20 cellular contexts compared by ENCODE assay signal in genomic region chr9:5184776-5185175, GRCh38. TPM values are rescaled to one million over a fixed set of nuclear protein-coding genes. Genes with fewer than 3 reads are reported as not detected.
DNase-seq lines count a peak whose midpoint lies in the region; ATAC-seq and TF ChIP-seq lines count a peak whose summit lies in the region.
"Had no signal": no experiment of that assay in that cellular context is flagged by ENCODE, and none has a peak within 500 bp of the region (broad histone marks: within the 10 kb centered on the region; RNA-seq: fewer than 3 reads in every experiment).

No MANE protein-coding gene starts in this region.

- H2AFZ ChIP-seq in GM23338: peak overlapping the region; percentile 73; the same call in 1 of the 2 replicates
- peak overlapping the region; percentile 59; the same call in 1 of the 2 replicates for H2AFZ ChIP-seq in OCI-LY1 (ENCODE audit: low read length)

- no peaks in the 10 kb centered on the region for H3K36me3 ChIP-seq in GM23338 (ENCODE audit: insufficient read depth)
- H3K36me3 ChIP-seq in OCI-LY1 (ENCODE audit: insufficient read depth, low read length): no peaks in the 10 kb centered on the region

- peaks cover 8% of the 10 kb centered on the region for H3K9me3 ChIP-seq in OCI-LY1 (ENCODE audit: low read length)
- H3K9me3 ChIP-seq: Caco-2 had no signal

- peak overlapping the region; percentile 6; the same call in 1 of the 2 replicates for H3K9ac ChIP-seq in OCI-LY1 (ENCODE audit: low read length)

- H3K9me3 Mint-ChIP-seq in GM23338: peaks cover 10% of the 10 kb centered on the region

- H3K4me3 ChIP-seq in GM23338 (no peak overlapping the region), OCI-LY1 (ENCODE audit: low read depth, low read length, poor library complexity, severe bottlenecking) (peak overlapping the region; percentile 26)

- H3K4me1 ChIP-seq in GM23338 (ENCODE audit: insufficient read depth): no peaks in the 10 kb centered on the region
- peaks cover 43% of the 10 kb centered on the region for H3K4me1 ChIP-seq in OCI-LY1 (ENCODE audit: insufficient read depth, low read length, severe bottlenecking)
- H3K4me1 ChIP-seq: Caco-2 had no signal

- H3K4me2 ChIP-seq in GM23338 (no peak overlapping the region), OCI-LY1 (ENCODE audit: low read length) (peak overlapping the region; percentile 50)

- H3F3A ChIP-seq in GM23338 (replicated peaks; ENCODE audit: low read depth) (no peaks in the 10 kb centered on the region), OCI-LY1 (ENCODE audit: insufficient read depth, low read length) (peaks cover 5% of the 10 kb centered on the region)

- TF ChIP-seq CTCF in GM23338 (conservative IDR thresholded peaks at IDR 0.05; ENCODE audit: low read depth in 2 of 2) (no peak), OCI-LY1 (IDR thresholded peaks at IDR 0.05; ENCODE audit: low read length) (no peak), VCaP (conservative IDR thresholded peaks at IDR 0.05) (no peak)

- no peak overlapping the region for H3K27ac ChIP-seq in GM23338 (ENCODE audit: low read depth)
- peak overlapping the region; percentile 89 for H3K27ac ChIP-seq in OCI-LY1 (ENCODE audit: low read depth, low read length, poor library complexity, severe bottlenecking)
- peak overlapping the region; percentile 81 for H3K27ac ChIP-seq in VCaP

- H3K9me2 ChIP-seq in GM23338 (ENCODE audit: insufficient read depth) (no peaks in the 10 kb centered on the region), OCI-LY1 (ENCODE audit: low read depth, low read length) (no peaks in the 10 kb centered on the region)

- H3K4me3 Mint-ChIP-seq in GM23338: no peak overlapping the region
- H3K4me3 Mint-ChIP-seq: CD4-positive, alpha-beta memory T cell had no signal

- peaks cover 5% of the 10 kb centered on the region; the same call in 2 of the 3 replicates for H3K4me1 Mint-ChIP-seq in GM23338

- H3K36me3 Mint-ChIP-seq in GM23338 (ENCODE audit: low read depth): peaks cover under 1% of the 10 kb centered on the region; the same call in 2 of the 3 replicates
- H3K36me3 Mint-ChIP-seq: CD4-positive, alpha-beta memory T cell had no signal

- H3K27ac Mint-ChIP-seq in GM23338: no peak overlapping the region

- peaks cover 3% of the 10 kb centered on the region for H3K27me3 Mint-ChIP-seq in GM23338 (ENCODE audit: insufficient read depth, low read depth, poor library complexity)

- H4K20me1 ChIP-seq in GM23338 (replicated peaks; ENCODE audit: insufficient read depth) (no peaks in the 10 kb centered on the region), OCI-LY1 (ENCODE audit: insufficient read depth, low read length) (no peaks in the 10 kb centered on the region)

- DNase-seq in GM23338 (ENCODE audit: low spot score): no peak
- DNase-seq in midbrain (lab: John Stamatoyannopoulos, UW): no peak
- no peak for DNase-seq in NCI-H510A treated with DMSO at 0.1 percent for 48 hours (lab: John Stamatoyannopoulos, UW)
- DNase-seq: C1 segment of cervical spinal cord; Caco-2; CD4-positive, alpha-beta memory T cell; DMS153; DMS79 treated with DMSO at 0.1 percent for 48 hours; GF-D8; HCEC 1CT had no signal

- ATAC-seq in GM23338: no peak
- ATAC-seq in HG02970 (IDR thresholded peaks at IDR 0.05; ENCODE audit: low FRiP score, unreplicated experiment): no peak

- no peaks in the 10 kb centered on the region for H3K79me2 ChIP-seq in GM23338 (replicated peaks; ENCODE audit: insufficient read depth)
- H3K79me2 ChIP-seq in OCI-LY1 (ENCODE audit: insufficient read depth, low read length): no peaks in the 10 kb centered on the region

- H3K27me3 ChIP-seq in GM23338 (ENCODE audit: insufficient read depth) (no peaks in the 10 kb centered on the region), OCI-LY1 (ENCODE audit: insufficient read depth, low read length) (no peaks in the 10 kb centered on the region)

TF ChIP-seq in GM23338, 12 proteins besides CTCF, POLR2A, EP300 and RAD21 (continues in another document):
- no peak for TF ChIP-seq ETS1 (IDR thresholded peaks at IDR 0.05)
- TF ChIP-seq CREB1 (CRISPR knock-in tag; IDR thresholded peaks at IDR 0.05; ENCODE audit: low read depth): no peak
- TF ChIP-seq ZNF331 (CRISPR knock-in tag; IDR thresholded peaks at IDR 0.05; ENCODE audit: low read depth): no peak
- TF ChIP-seq ZNF114 (CRISPR knock-in tag; IDR thresholded peaks at IDR 0.05): no peak
- TF ChIP-seq JUNB (IDR thresholded peaks at IDR 0.05; ENCODE audit: unreplicated experiment): no peak
- no peak for TF ChIP-seq POLR2AphosphoS5 (IDR thresholded peaks at IDR 0.05; ENCODE audit: low read depth)
- no peak for TF ChIP-seq NANOG (IDR thresholded peaks at IDR 0.05; ENCODE audit: borderline replicate concordance)
- TF ChIP-seq STAT1 (IDR thresholded peaks at IDR 0.05; ENCODE audit: unreplicated experiment): no peak
- no peak for TF ChIP-seq ZNF462 (CRISPR knock-in tag; IDR thresholded peaks at IDR 0.05)

RNA-seq across cellular contexts. Expression of gene INSL6, which starts 0.7 kb away (rescaled TPM):
- not detected in 2 replicates for total RNA-seq in GM23338 (2014; rRNA removed; shearing (Covaris generic))
- polyA plus RNA-seq in GM23338 (2016; fragmentation: Nextera tagmentation; extraction: Ambion mirVana): 0.19 TPM in 1 of 2 replicates, not detected in the other
- total RNA-seq: A172; A673; Caco-2; CD4-positive, alpha-beta memory T cell; Daoy; G401; H1; H7 had no signal
- polyA plus RNA-seq: BJ; CD4-positive, alpha-beta memory T cell; H1 had no signal

RNA-seq across cellular contexts. Expression of gene INSL4, which starts 46.4 kb away (rescaled TPM):
- not detected in 2 replicates for total RNA-seq in GM23338 (2014; rRNA removed; shearing (Covaris generic))
- polyA plus RNA-seq in GM23338 (2016; fragmentation: Nextera tagmentation; extraction: Ambion mirVana): not detected in 2 replicates
- total RNA-seq: A172; A673; Caco-2; CD4-positive, alpha-beta memory T cell; Daoy; G401; H1; H7 had no signal
- polyA plus RNA-seq: BJ; CD4-positive, alpha-beta memory T cell; H1 had no signal
